ENCODE assay signal across 8 cellular contexts in genomic region chr4:112297495-112297894, GRCh38. TPM values are rescaled to one million over a fixed set of nuclear protein-coding genes. Genes with fewer than 3 reads are reported as not detected.
DNase-seq lines count a peak whose midpoint lies in the region; ATAC-seq, FAIRE-seq and TF ChIP-seq lines count a peak whose summit lies in the region.

No MANE protein-coding gene starts in this region.

- ATAC-seq in HG03196 (IDR thresholded peaks at IDR 0.05; ENCODE audit: unreplicated experiment), result no peak

- H3K9ac ChIP-seq in KMS-11, result peak overlapping the region; percentile 4; the same call in 1 of the 2 replicates

- no peaks in the 10 kb centered on the region for H3K9me2 ChIP-seq in DOHH2 (replicated peaks; ENCODE audit: control insufficient read depth, low read length)

- no peak for TF ChIP-seq CTCF in DOHH2 (IDR thresholded peaks at IDR 0.05; ENCODE audit: low read depth, low read length, poor library complexity, severe bottlenecking)
- no peak for TF ChIP-seq CTCF in KMS-11 (conservative IDR thresholded peaks at IDR 0.05; ENCODE audit: low read depth, low read length)
- TF ChIP-seq CTCF in dorsolateral prefrontal cortex (IDR thresholded peaks at IDR 0.05 in 54 of 56, conservative IDR thresholded peaks at IDR 0.05 in 2 of 56; ENCODE audit: low read depth in 1 of 56, partially characterized antibody in 56 of 56), result no peak
- TF ChIP-seq CTCF in osteoblast (IDR thresholded peaks at IDR 0.05; ENCODE audit: extremely low read depth, low read depth, low read length), result no peak

- H3K27ac ChIP-seq in DOHH2 (ENCODE audit: low read depth, low read length) (peak overlapping the region; percentile 39; the same call in 1 of the 2 replicates), KMS-11 (peak overlapping the region; percentile 40; the same call in 1 of the 2 replicates), dorsolateral prefrontal cortex (peak overlapping the region in 26 of 59 donors; percentile 5 to 77 (median 46)), osteoblast (ENCODE audit: low read depth, low read length) (peak overlapping the region; percentile 73)

- H3K9me3 ChIP-seq in DOHH2 (ENCODE audit: control insufficient read depth, insufficient read depth, low read length), result no peaks in the 10 kb centered on the region
- no peaks in the 10 kb centered on the region for H3K9me3 ChIP-seq in osteoblast (ENCODE audit: low read depth, low read length)

- no peaks in the 10 kb centered on the region for H4K20me1 ChIP-seq in DOHH2 (ENCODE audit: control insufficient read depth, insufficient read depth, low read depth, low read length)
- no peaks in the 10 kb centered on the region for H4K20me1 ChIP-seq in KMS-11 (ENCODE audit: insufficient read depth)
- no peaks in the 10 kb centered on the region for H4K20me1 ChIP-seq in osteoblast (ENCODE audit: insufficient read depth, low read length)

- intact Hi-C loops in dorsolateral prefrontal cortex (cut with DNase I), result no loop called here

- no peak for DNase-seq in dorsolateral prefrontal cortex
- no peak for DNase-seq in osteoblast (ENCODE audit: insufficient read length, low spot score, missing footprints)
- no peak for DNase-seq in SHP77 treated with DMSO at 0.1 percent for 48 hours (lab: John Stamatoyannopoulos, UW)
- DNase-seq in RCC 7860 (ENCODE audit: low spot score), result no peak
- DNase-seq in C1 segment of cervical spinal cord (lab: John Stamatoyannopoulos, UW), result no peak

- H2AFZ ChIP-seq in KMS-11 (ENCODE audit: low read depth), result peak overlapping the region; percentile 62
- peak overlapping the region; percentile 90 for H2AFZ ChIP-seq in osteoblast (ENCODE audit: low read length)

- peak overlapping the region; percentile 88 for H3K4me2 ChIP-seq in DOHH2 (ENCODE audit: low read length)
- peak overlapping the region; percentile 67 for H3K4me2 ChIP-seq in KMS-11
- H3K4me2 ChIP-seq in osteoblast (ENCODE audit: insufficient read depth, low read length), result peak overlapping the region; percentile 93

- H3K36me3 ChIP-seq in DOHH2 (ENCODE audit: control insufficient read depth, low read length) (no peaks in the 10 kb centered on the region), KMS-11 (ENCODE audit: insufficient read depth) (no peaks in the 10 kb centered on the region), osteoblast (ENCODE audit: insufficient read depth, low read length) (no peaks in the 10 kb centered on the region)

- H3K27me3 ChIP-seq in DOHH2 (ENCODE audit: control insufficient read depth, low read length) (no peaks in the 10 kb centered on the region), KMS-11 (ENCODE audit: insufficient read depth, low read depth) (no peaks in the 10 kb centered on the region), dorsolateral prefrontal cortex (no peaks in the 10 kb centered on the region), osteoblast (ENCODE audit: insufficient read depth, low read length) (no peaks in the 10 kb centered on the region)

- peaks cover 3% of the 10 kb centered on the region for H3F3A ChIP-seq in DOHH2 (ENCODE audit: control insufficient read depth, insufficient read depth)

- H3K4me3 ChIP-seq in DOHH2 (ENCODE audit: low read length) (peak overlapping the region; percentile 79), KMS-11 (IDR thresholded peaks at IDR 0.05; ENCODE audit: insufficient read depth, low read depth, low read length) (no peak overlapping the region), dorsolateral prefrontal cortex (peak overlapping the region in 57 of 59 donors; percentile 6 to 58 (median 34)), osteoblast (ENCODE audit: insufficient read depth, low read length) (peak overlapping the region; percentile 77)

- no peak for FAIRE-seq in RCC 7860 (lab: Jason Lieb, UNC)

- H3K4me1 ChIP-seq in DOHH2 (ENCODE audit: control insufficient read depth, low read length) (peaks cover 41% of the 10 kb centered on the region), KMS-11 (ENCODE audit: low read depth, poor library complexity, severe bottlenecking) (peaks cover 38% of the 10 kb centered on the region), osteoblast (ENCODE audit: insufficient read depth, low read length) (peaks cover 4% of the 10 kb centered on the region)

- peaks cover 11% of the 10 kb centered on the region for H3K79me2 ChIP-seq in DOHH2 (ENCODE audit: control insufficient read depth, low read length)
- H3K79me2 ChIP-seq in KMS-11 (ENCODE audit: insufficient read depth, low read depth), result no peaks in the 10 kb centered on the region
- peaks cover 8% of the 10 kb centered on the region for H3K79me2 ChIP-seq in osteoblast (ENCODE audit: insufficient read depth, low read length)

RNA-seq across cellular contexts. Expression of gene ALPK1, which starts 0.3 kb away (rescaled TPM):
- total RNA-seq in dorsolateral prefrontal cortex, result 10 to 100 TPM in 45 of 120 experiments, 1 to 10 TPM in 75; 2.6 to 20.1 (median 8.6) TPM
- 36.2 and 39.8 TPM in 2 replicates for total RNA-seq in osteoblast

RNA-seq across cellular contexts. Expression of gene TIFA, which starts 11.8 kb away (rescaled TPM):
- total RNA-seq in dorsolateral prefrontal cortex (10 to 100 TPM in 5 of 120 experiments, 1 to 10 TPM in 115; 1.6 to 14.6 (median 5.8) TPM), osteoblast (5.3 and 6.2 TPM in 2 replicates)
